ENCODE assay signal across 21 cellular contexts in genomic region chr3:186669378-186670084, GRCh38. TPM values are rescaled to one million over a fixed set of nuclear protein-coding genes. Genes with fewer than 3 reads are reported as not detected.
DNase-seq lines count a peak whose midpoint lies in the region; ATAC-seq, FAIRE-seq and TF ChIP-seq lines count a peak whose summit lies in the region.
"Had no signal": no experiment of that assay in that cellular context is flagged by ENCODE, and none has a peak within 500 bp of the region (broad histone marks: within the 10 kb centered on the region; RNA-seq: fewer than 3 reads in every experiment).

No MANE protein-coding gene starts in this region.

- H3K36me3 ChIP-seq in HepG2 (replicated peaks in 1 of 2; ENCODE audit: control insufficient read depth in 1 of 2, insufficient read depth in 2 of 2, low read length in 2 of 2) = no peaks in the 10 kb centered on the region
- H3K36me3 ChIP-seq in right lobe of liver = peaks cover 0 to 55% (median 23%) of the 10 kb centered on the region in 4 donors
- H3K36me3 ChIP-seq in K562 (ENCODE audit: control insufficient read depth, insufficient read depth, low read length) = no peaks in the 10 kb centered on the region
- no peaks in the 10 kb centered on the region for H3K36me3 ChIP-seq in thyroid gland
- H3K36me3 ChIP-seq: thoracic aorta had no signal

- WGBS in HepG2 (ENCODE audit: low lambda C conversion rate) = 50% methylated on average over 2 of the region's 2 CpGs
- WGBS in right lobe of liver (ENCODE audit: insufficient coverage, low coverage, low lambda C conversion rate, missing lambda C conversion rate) = 67% methylated on average over 2 of the region's 2 CpGs
- 6% methylated on average over 2 of the region's 2 CpGs for WGBS in K562 (ENCODE audit: insufficient coverage, low coverage, missing lambda C conversion rate)
- 52 to 54% methylated on average over 2 of the region's 2 CpGs for WGBS in thyroid gland, 2 donors

- TF ChIP-seq POLR2A in HepG2 (IDR thresholded peaks at IDR 0.05; ENCODE audit: insufficient read depth in 1 of 2, low read depth in 2 of 2, low read length in 2 of 2) (no peak), right lobe of liver (IDR thresholded peaks at IDR 0.05) (no peak), K562 (conservative IDR thresholded peaks at IDR 0.05) (no peak), thyroid gland (IDR thresholded peaks at IDR 0.05) (no peak)

- TF ChIP-seq EP300 in HepG2 (IDR thresholded peaks at IDR 0.05; ENCODE audit: low read depth in 2 of 2, low read length in 2 of 2) = no peak
- no peak for TF ChIP-seq EP300 in HepG2 (CRISPR knock-in tag; IDR thresholded peaks at IDR 0.05; ENCODE audit: borderline replicate concordance)
- TF ChIP-seq EP300 in K562 (IDR thresholded peaks at IDR 0.05; ENCODE audit: low read length) = no peak

- in situ Hi-C loops in HepG2 (cut with HindIII; ENCODE audit: extremely low pct_ligation_motif_present, low pct_unique_long_range_greater_than_20kb) (no loop called here), K562 (cut with MboI) (no loop called here)

- no peak for ATAC-seq in HepG2
- ATAC-seq in right lobe of liver = no peak
- peak; percentile 54 for ATAC-seq in K562
- no peak for ATAC-seq in Right ventricle myocardium inferior

- peaks cover 28% of the 10 kb centered on the region for H3K4me1 ChIP-seq in HepG2 (ENCODE audit: insufficient read depth, low read length)
- peaks cover 0 to 27% (median 5%) of the 10 kb centered on the region in 4 donors for H3K4me1 ChIP-seq in right lobe of liver
- no peaks in the 10 kb centered on the region; a peak in 1 of 5 replicates for H3K4me1 ChIP-seq in K562 (replicated peaks in 1 of 2; ENCODE audit: control insufficient read depth in 2 of 2, insufficient read depth in 2 of 2, low read length in 2 of 2)
- no peaks in the 10 kb centered on the region for H3K4me1 ChIP-seq in thyroid gland
- H3K4me1 ChIP-seq: parathyroid adenoma had no signal

- TF ChIP-seq RAD21 in HepG2 (CRISPR knock-in tag; IDR thresholded peaks at IDR 0.05) (no peak), K562 (CRISPR knock-in tag; conservative IDR thresholded peaks at IDR 0.05 in 1 of 2, IDR thresholded peaks at IDR 0.05 in 1 of 2) (no peak)

- H3K79me2 ChIP-seq in HepG2 (ENCODE audit: insufficient read depth, low read length) = no peaks in the 10 kb centered on the region
- H3K79me2 ChIP-seq in K562 (ENCODE audit: control insufficient read depth, insufficient read depth, low read length) = no peaks in the 10 kb centered on the region
- H3K79me2 ChIP-seq: parathyroid adenoma had no signal

- H3K9me1 ChIP-seq in K562 (ENCODE audit: control insufficient read depth, insufficient read depth, low read length) = no peaks in the 10 kb centered on the region

- CTCF ChIA-PET in HepG2 (lab: Yijun Ruan, JAX; ENCODE audit: low intra/inter-chr PET ratio, low total read pairs) (no interaction called here), K562 (lab: Yijun Ruan, JAX; ENCODE audit: low intra/inter-chr PET ratio) (no interaction called here)

- FAIRE-seq in HepG2 (lab: Jason Lieb, UNC) (no peak), K562 (lab: Jason Lieb, UNC) (no peak)

- DNase-seq in HepG2 (ENCODE audit: low spot score) = no peak
- no peak for DNase-seq in right lobe of liver
- peak; percentile 4 for DNase-seq in NCI-H460 (ENCODE audit: extremely low read depth, low read depth)
- no peak for DNase-seq in K562 (ENCODE audit: extremely low read depth in 1 of 4, low spot score in 3 of 4)
- DNase-seq in thyroid gland = peak; percentile 25 to 34
- no peak for DNase-seq in Right ventricle myocardium inferior (ENCODE audit: missing footprints)
- DNase-seq in AG08396 (ENCODE audit: low spot score) = no peak
- DNase-seq in cerebellar cortex (ENCODE audit: low spot score) = no peak
- DNase-seq: Caco-2; GDM1; naive B cell; NCI-H1048; NCI-H2081; NCI-H774; stimulated activated CD4-positive, alpha-beta T cell treated with anti-CD3 and anti-CD28 coated beads, Interleukin-4, amount 100 ng/mL, for 1 hour had no signal

- H3K9ac ChIP-seq in HepG2 (ENCODE audit: insufficient read depth, low read depth, low read length) = no peak overlapping the region
- H3K9ac ChIP-seq in K562 (ENCODE audit: insufficient read depth in 1 of 2, low read depth in 2 of 2, low read length in 2 of 2) = no peak overlapping the region
- H3K9ac ChIP-seq: parathyroid adenoma had no signal

- BruUV-seq in HepG2 (replicated peaks; lab: Mats Ljungman, UMichigan) = no TSS peak
- no TSS peak for BruUV-seq in K562 (replicated peaks; lab: Mats Ljungman, UMichigan)

- H2AFZ ChIP-seq in HepG2 (ENCODE audit: low read length) (no peak overlapping the region), K562 (ENCODE audit: low read depth, low read length) (no peak overlapping the region)
- H2AFZ ChIP-seq: parathyroid adenoma had no signal

- H3K9me3 ChIP-seq in HepG2 (ENCODE audit: low read length) (no peaks in the 10 kb centered on the region), right lobe of liver (no peaks in the 10 kb centered on the region), K562 (replicated peaks; ENCODE audit: control insufficient read depth, insufficient read depth, low read depth, low read length) (no peaks in the 10 kb centered on the region), thyroid gland (no peaks in the 10 kb centered on the region)
- H3K9me3 ChIP-seq: Caco-2, thoracic aorta had no signal

- H3K27me3 ChIP-seq in HepG2 (ENCODE audit: control insufficient read depth in 1 of 2, insufficient read depth in 2 of 2, low read length in 2 of 2) (0 out of 5 replicates have a peak, but pooled peaks cover 0 to 3% of the 10 kb centered on the region in 2 experiments), right lobe of liver (no peaks in the 10 kb centered on the region), K562 (ENCODE audit: control insufficient read depth in 2 of 2, insufficient read depth in 2 of 2, low read length in 2 of 2) (peaks cover 11 to 25% of the 10 kb centered on the region in 2 experiments), thyroid gland (no peaks in the 10 kb centered on the region)

- POLR2A ChIA-PET in HepG2 (lab: Yijun Ruan, JAX) (no interaction called here), K562 (lab: Yijun Ruan, JAX) (no interaction called here)

- H3K27ac ChIP-seq in HepG2 (ENCODE audit: extremely low read length, insufficient read depth, low read length) (no peak overlapping the region), right lobe of liver (no peak overlapping the region), K562 (ENCODE audit: extremely low read depth, low read depth, low read length) (no peak overlapping the region), thyroid gland (no peak overlapping the region)
- H3K27ac ChIP-seq: parathyroid adenoma, thoracic aorta had no signal

- no peak for TF ChIP-seq CTCF in HepG2 (CRISPR knock-in tag; IDR thresholded peaks at IDR 0.05)
- no peak for TF ChIP-seq CTCF in right lobe of liver (IDR thresholded peaks at IDR 0.05)
- no peak for TF ChIP-seq CTCF in K562 (IDR thresholded peaks at IDR 0.05 in 2 of 3, conservative IDR thresholded peaks at IDR 0.05 in 1 of 3; ENCODE audit: insufficient read depth in 2 of 3, low read depth in 1 of 3, low read length in 3 of 3)
- TF ChIP-seq CTCF in thyroid gland (IDR thresholded peaks at IDR 0.05) = no peak

- intact Hi-C loops in HepG2 (cut with micrococcal nuclease; ENCODE audit: unreplicated experiment) (no loop called here), right lobe of liver (cut with DNase I) (no loop called here), K562 (cut with micrococcal nuclease) (no loop called here), thyroid gland (cut with DNase I) (no loop called here), Right ventricle myocardium inferior (cut with DNase I) (no loop called here)

- H4K20me1 ChIP-seq in HepG2 (ENCODE audit: insufficient read depth, low read length) (no peaks in the 10 kb centered on the region), K562 (replicated peaks; ENCODE audit: control insufficient read depth, insufficient read depth, low read length) (no peaks in the 10 kb centered on the region; the same call in 1 of the 2 replicates)

- H3K4me2 ChIP-seq in HepG2 (ENCODE audit: low read depth, low read length) (no peak overlapping the region), K562 (ENCODE audit: insufficient read depth, low read length) (no peak overlapping the region)

- H3K4me3 ChIP-seq in HepG2 (replicated peaks in 1 of 3; ENCODE audit: insufficient read depth in 1 of 3, low read depth in 2 of 3, low read length in 3 of 3) = no peak overlapping the region
- no peak overlapping the region for H3K4me3 ChIP-seq in right lobe of liver
- H3K4me3 ChIP-seq in K562 = no peak overlapping the region
- H3K4me3 ChIP-seq in thyroid gland (replicated peaks in 1 of 3) = no peak overlapping the region
- H3K4me3 ChIP-seq: thoracic aorta had no signal

RNA-seq across cellular contexts. Expression of gene HRG, which starts 3.7 kb away (rescaled TPM):
- 0.11 TPM in 1 of 2 replicates, not detected in the other for total RNA-seq in HepG2 (2016; rRNA removed; fragmentation: Illumina TruSeq; extraction: Trizol)
- total RNA-seq in HepG2 (2016; cell fraction: cytosol; rRNA removed; fragmentation: Illumina TruSeq; extraction: Trizol; ENCODE audit: low read depth) = not detected in 2 replicates
- total RNA-seq in HepG2 (2016; cell fraction: insoluble cytoplasmic fraction; rRNA removed; fragmentation: Illumina TruSeq; extraction: Trizol) = 0.11 TPM in 1 of 2 replicates, not detected in the other
- total RNA-seq in HepG2 (2016; cell fraction: membrane; rRNA removed; fragmentation: Illumina TruSeq; extraction: Trizol) = not detected in 2 replicates
- not detected in 2 replicates for total RNA-seq in HepG2 (2016; cell fraction: nucleus; rRNA removed; fragmentation: Illumina TruSeq; extraction: Trizol)
- polyA plus RNA-seq in HepG2 (2011; rRNA removed) = 0.09 and 0.12 TPM in 2 replicates
- polyA plus RNA-seq in HepG2 (2011; cell fraction: cytosol; rRNA removed) = 0.07 and 0.09 TPM in 2 replicates
- 0.11 and 0.16 TPM in 2 replicates for polyA plus RNA-seq in HepG2 (2011; cell fraction: nucleus; rRNA removed)
- polyA plus RNA-seq in HepG2 (2012) = 0.80 TPM in 2 replicates
- polyA plus RNA-seq in HepG2 (2016; cell fraction: cytosol; fragmentation: Illumina TruSeq; extraction: Trizol; ENCODE audit: low read depth) = 0.08 TPM in 1 of 2 replicates, not detected in the other
- not detected in 2 replicates for polyA plus RNA-seq in HepG2 (2016; cell fraction: insoluble cytoplasmic fraction; fragmentation: Illumina TruSeq; extraction: Trizol; ENCODE audit: low read depth)
- 0.09 TPM in 1 of 2 replicates, not detected in the other for polyA plus RNA-seq in HepG2 (2016; cell fraction: membrane; fragmentation: Illumina TruSeq; extraction: Trizol; ENCODE audit: low read depth)
- 0.52 TPM in 1 of 2 replicates, not detected in the other for polyA plus RNA-seq in HepG2 (2016; cell fraction: nucleus; fragmentation: Illumina TruSeq; extraction: Trizol; ENCODE audit: insufficient read depth, low read depth)
- polyA minus RNA-seq in HepG2 (2011; rRNA and poly(A)+ RNA removed; ENCODE audit: low replicate concordance) = 0.06 TPM in 1 of 2 replicates, not detected in the other
- not detected in 2 replicates for polyA minus RNA-seq in HepG2 (2011; cell fraction: cytosol; rRNA and poly(A)+ RNA removed)
- polyA minus RNA-seq in HepG2 (2011; cell fraction: nucleus; rRNA and poly(A)+ RNA removed) = not detected in 2 replicates
- total RNA-seq in right lobe of liver = 1,000 to 10,000 TPM in 2 of 6 experiments, 100 to 1,000 TPM in 4; 378 to 1,312 (median 664) TPM
- 0.10 TPM in 1 of 2 replicates, not detected in the other for total RNA-seq in NCI-H460 (2014; rRNA removed; shearing (Covaris generic))
- polyA plus RNA-seq in NCI-H460 (2014; cell fraction: nucleus; rRNA removed) = not detected in 2 replicates
- total RNA-seq in K562 (2011; cell fraction: chromatin; rRNA removed; ENCODE audit: low replicate concordance) = not detected in 2 replicates
- total RNA-seq in K562 (2011; cell fraction: nucleolus; rRNA removed) = not detected in 2 replicates
- total RNA-seq in K562 (2011; cell fraction: nucleoplasm; rRNA removed) = not detected in 2 replicates
- not detected in 2 replicates for total RNA-seq in K562 (2014; rRNA removed)
- total RNA-seq in K562 (2014; rRNA removed; fragmentation: Illumina TruSeq; extraction: Trizol) = not detected in 2 replicates
- total RNA-seq in K562 (2015; rRNA removed; fragmentation: Illumina TruSeq; extraction: Trizol) = not detected in 2 replicates
- total RNA-seq in K562 (2021) = not detected in 2 replicates
- polyA plus RNA-seq in K562 (2011; rRNA removed) = not detected in 2 replicates
- polyA plus RNA-seq in K562 (2011; cell fraction: cytosol; rRNA removed) = not detected in 2 replicates
- not detected in 2 replicates for polyA plus RNA-seq in K562 (2011; cell fraction: nucleus; rRNA removed)
- polyA plus RNA-seq in K562 (2012) = 0.04 TPM in 1 of 2 replicates, not detected in the other
- not detected in 2 replicates for polyA plus RNA-seq in K562 (2014; fragmentation: Illumina TruSeq; extraction: Trizol)
- polyA plus RNA-seq in K562 (2014; fragmentation: Nextera tagmentation; extraction: Ambion mirVana) = not detected
- polyA plus RNA-seq in K562 (2014; rRNA removed) = not detected in 2 replicates
- polyA minus RNA-seq in K562 (2011; rRNA and poly(A)+ RNA removed) = not detected in 2 replicates
- not detected in 2 replicates for polyA minus RNA-seq in K562 (2011; cell fraction: cytosol; rRNA and poly(A)+ RNA removed)
- not detected in 2 replicates for polyA minus RNA-seq in K562 (2011; cell fraction: nucleus; rRNA and poly(A)+ RNA removed)
- total RNA-seq in thyroid gland = under 1 TPM in 1 of 4 donors, not detected in 3; 0.34 TPM
- not detected for total RNA-seq in Right ventricle myocardium inferior
- total RNA-seq: Caco-2, fibroblast of villous mesenchyme, RPMI7951, skeletal muscle tissue, thoracic aorta had no signal
- polyA plus RNA-seq: adipose tissue had no signal

RNA-seq across cellular contexts. Expression of gene FETUB, which starts 29.3 kb away (rescaled TPM):
- 1.3 and 2.1 TPM in 2 replicates for total RNA-seq in HepG2 (2016; rRNA removed; fragmentation: Illumina TruSeq; extraction: Trizol)
- 0.18 and 0.20 TPM in 2 replicates for total RNA-seq in HepG2 (2016; cell fraction: cytosol; rRNA removed; fragmentation: Illumina TruSeq; extraction: Trizol; ENCODE audit: low read depth)
- 0.98 and 1.9 TPM in 2 replicates for total RNA-seq in HepG2 (2016; cell fraction: insoluble cytoplasmic fraction; rRNA removed; fragmentation: Illumina TruSeq; extraction: Trizol)
- 0.69 and 0.74 TPM in 2 replicates for total RNA-seq in HepG2 (2016; cell fraction: membrane; rRNA removed; fragmentation: Illumina TruSeq; extraction: Trizol)
- 2.6 and 3.1 TPM in 2 replicates for total RNA-seq in HepG2 (2016; cell fraction: nucleus; rRNA removed; fragmentation: Illumina TruSeq; extraction: Trizol)
- 3.1 and 4.4 TPM in 2 replicates for polyA plus RNA-seq in HepG2 (2011; rRNA removed)
- 1.9 and 2.3 TPM in 2 replicates for polyA plus RNA-seq in HepG2 (2011; cell fraction: cytosol; rRNA removed)
- 4.9 and 6.3 TPM in 2 replicates for polyA plus RNA-seq in HepG2 (2011; cell fraction: nucleus; rRNA removed)
- polyA plus RNA-seq in HepG2 (2012) = 3.8 and 4.3 TPM in 2 replicates
- 0.59 and 0.63 TPM in 2 replicates for polyA plus RNA-seq in HepG2 (2016; cell fraction: cytosol; fragmentation: Illumina TruSeq; extraction: Trizol; ENCODE audit: low read depth)
- 1.4 and 1.7 TPM in 2 replicates for polyA plus RNA-seq in HepG2 (2016; cell fraction: insoluble cytoplasmic fraction; fragmentation: Illumina TruSeq; extraction: Trizol; ENCODE audit: low read depth)
- polyA plus RNA-seq in HepG2 (2016; cell fraction: membrane; fragmentation: Illumina TruSeq; extraction: Trizol; ENCODE audit: low read depth) = 1.0 and 1.1 TPM in 2 replicates
- 5.6 and 6.6 TPM in 2 replicates for polyA plus RNA-seq in HepG2 (2016; cell fraction: nucleus; fragmentation: Illumina TruSeq; extraction: Trizol; ENCODE audit: insufficient read depth, low read depth)
- 0.28 and 1.4 TPM in 2 replicates for polyA minus RNA-seq in HepG2 (2011; rRNA and poly(A)+ RNA removed; ENCODE audit: low replicate concordance)
- 0.53 and 0.59 TPM in 2 replicates for polyA minus RNA-seq in HepG2 (2011; cell fraction: cytosol; rRNA and poly(A)+ RNA removed)
- 1.6 and 2.6 TPM in 2 replicates for polyA minus RNA-seq in HepG2 (2011; cell fraction: nucleus; rRNA and poly(A)+ RNA removed)
- 100 to 1,000 TPM in 1 of 6 experiments, 10 to 100 TPM in 3, 1 to 10 TPM in 2; 4.4 to 195 (median 47.9) TPM for total RNA-seq in right lobe of liver
- total RNA-seq in NCI-H460 (2014; rRNA removed; shearing (Covaris generic)) = not detected in 2 replicates
- polyA plus RNA-seq in NCI-H460 (2014; cell fraction: nucleus; rRNA removed) = not detected in 2 replicates
- total RNA-seq in K562 (2011; cell fraction: chromatin; rRNA removed; ENCODE audit: low replicate concordance) = not detected in 2 replicates
- not detected in 2 replicates for total RNA-seq in K562 (2011; cell fraction: nucleolus; rRNA removed)
- not detected in 2 replicates for total RNA-seq in K562 (2011; cell fraction: nucleoplasm; rRNA removed)
- not detected in 2 replicates for total RNA-seq in K562 (2014; rRNA removed)
- not detected in 2 replicates for total RNA-seq in K562 (2014; rRNA removed; fragmentation: Illumina TruSeq; extraction: Trizol)
- total RNA-seq in K562 (2015; rRNA removed; fragmentation: Illumina TruSeq; extraction: Trizol) = not detected in 2 replicates
- not detected in 2 replicates for total RNA-seq in K562 (2021)
- not detected in 2 replicates for polyA plus RNA-seq in K562 (2011; rRNA removed)
- not detected in 2 replicates for polyA plus RNA-seq in K562 (2011; cell fraction: cytosol; rRNA removed)
- not detected in 2 replicates for polyA plus RNA-seq in K562 (2011; cell fraction: nucleus; rRNA removed)
- not detected in 2 replicates for polyA plus RNA-seq in K562 (2012)
- not detected in 2 replicates for polyA plus RNA-seq in K562 (2014; fragmentation: Illumina TruSeq; extraction: Trizol)
- polyA plus RNA-seq in K562 (2014; fragmentation: Nextera tagmentation; extraction: Ambion mirVana) = not detected
- not detected in 2 replicates for polyA plus RNA-seq in K562 (2014; rRNA removed)
- not detected in 2 replicates for polyA minus RNA-seq in K562 (2011; rRNA and poly(A)+ RNA removed)
- not detected in 2 replicates for polyA minus RNA-seq in K562 (2011; cell fraction: cytosol; rRNA and poly(A)+ RNA removed)
- polyA minus RNA-seq in K562 (2011; cell fraction: nucleus; rRNA and poly(A)+ RNA removed) = not detected in 2 replicates
- total RNA-seq in thyroid gland = not detected
- total RNA-seq in Right ventricle myocardium inferior = not detected
- total RNA-seq: Caco-2, fibroblast of villous mesenchyme, RPMI7951, skeletal muscle tissue, thoracic aorta had no signal
- polyA plus RNA-seq: adipose tissue had no signal

RNA-seq across cellular contexts. Expression of gene KNG1, which starts 47.6 kb away (rescaled TPM):
- total RNA-seq in HepG2 (2016; rRNA removed; fragmentation: Illumina TruSeq; extraction: Trizol) = 3.5 and 7.0 TPM in 2 replicates
- total RNA-seq in HepG2 (2016; cell fraction: cytosol; rRNA removed; fragmentation: Illumina TruSeq; extraction: Trizol; ENCODE audit: low read depth) = 0.79 and 1.1 TPM in 2 replicates
- total RNA-seq in HepG2 (2016; cell fraction: insoluble cytoplasmic fraction; rRNA removed; fragmentation: Illumina TruSeq; extraction: Trizol) = 3.2 and 6.2 TPM in 2 replicates
- total RNA-seq in HepG2 (2016; cell fraction: membrane; rRNA removed; fragmentation: Illumina TruSeq; extraction: Trizol) = 1.4 and 1.9 TPM in 2 replicates
- 5.9 and 6.8 TPM in 2 replicates for total RNA-seq in HepG2 (2016; cell fraction: nucleus; rRNA removed; fragmentation: Illumina TruSeq; extraction: Trizol)
- polyA plus RNA-seq in HepG2 (2011; rRNA removed) = 6.5 and 8.1 TPM in 2 replicates
- 3.1 and 7.2 TPM in 2 replicates for polyA plus RNA-seq in HepG2 (2011; cell fraction: cytosol; rRNA removed)
- 5.2 and 7.9 TPM in 2 replicates for polyA plus RNA-seq in HepG2 (2011; cell fraction: nucleus; rRNA removed)
- 12.8 and 13.5 TPM in 2 replicates for polyA plus RNA-seq in HepG2 (2012)
- 1.0 and 1.3 TPM in 2 replicates for polyA plus RNA-seq in HepG2 (2016; cell fraction: cytosol; fragmentation: Illumina TruSeq; extraction: Trizol; ENCODE audit: low read depth)
- 3.7 and 3.9 TPM in 2 replicates for polyA plus RNA-seq in HepG2 (2016; cell fraction: insoluble cytoplasmic fraction; fragmentation: Illumina TruSeq; extraction: Trizol; ENCODE audit: low read depth)
- polyA plus RNA-seq in HepG2 (2016; cell fraction: membrane; fragmentation: Illumina TruSeq; extraction: Trizol; ENCODE audit: low read depth) = 1.2 and 1.4 TPM in 2 replicates
- polyA plus RNA-seq in HepG2 (2016; cell fraction: nucleus; fragmentation: Illumina TruSeq; extraction: Trizol; ENCODE audit: insufficient read depth, low read depth) = 7.8 and 10.3 TPM in 2 replicates
- polyA minus RNA-seq in HepG2 (2011; rRNA and poly(A)+ RNA removed; ENCODE audit: low replicate concordance) = 3.1 TPM in 1 of 2 replicates, not detected in the other
- 1.8 and 3.5 TPM in 2 replicates for polyA minus RNA-seq in HepG2 (2011; cell fraction: cytosol; rRNA and poly(A)+ RNA removed)
- 2.6 and 4.5 TPM in 2 replicates for polyA minus RNA-seq in HepG2 (2011; cell fraction: nucleus; rRNA and poly(A)+ RNA removed)
- 1,000 to 10,000 TPM in 4 of 6 experiments, 100 to 1,000 TPM in 2; 432 to 1,537 (median 1,171) TPM for total RNA-seq in right lobe of liver
- not detected in 2 replicates for total RNA-seq in NCI-H460 (2014; rRNA removed; shearing (Covaris generic))
- polyA plus RNA-seq in NCI-H460 (2014; cell fraction: nucleus; rRNA removed) = not detected in 2 replicates
- not detected in 2 replicates for total RNA-seq in K562 (2011; cell fraction: chromatin; rRNA removed; ENCODE audit: low replicate concordance)
- total RNA-seq in K562 (2011; cell fraction: nucleolus; rRNA removed) = not detected in 2 replicates
- total RNA-seq in K562 (2011; cell fraction: nucleoplasm; rRNA removed) = not detected in 2 replicates
- not detected in 2 replicates for total RNA-seq in K562 (2014; rRNA removed)
- total RNA-seq in K562 (2014; rRNA removed; fragmentation: Illumina TruSeq; extraction: Trizol) = not detected in 2 replicates
- not detected in 2 replicates for total RNA-seq in K562 (2015; rRNA removed; fragmentation: Illumina TruSeq; extraction: Trizol)
- 0.07 and 0.09 TPM in 2 replicates for total RNA-seq in K562 (2021)
- not detected in 2 replicates for polyA plus RNA-seq in K562 (2011; rRNA removed)
- polyA plus RNA-seq in K562 (2011; cell fraction: cytosol; rRNA removed) = not detected in 2 replicates
- not detected in 2 replicates for polyA plus RNA-seq in K562 (2011; cell fraction: nucleus; rRNA removed)
- not detected in 2 replicates for polyA plus RNA-seq in K562 (2012)
- polyA plus RNA-seq in K562 (2014; fragmentation: Illumina TruSeq; extraction: Trizol) = not detected in 2 replicates
- polyA plus RNA-seq in K562 (2014; fragmentation: Nextera tagmentation; extraction: Ambion mirVana) = not detected
- polyA plus RNA-seq in K562 (2014; rRNA removed) = not detected in 2 replicates
- polyA minus RNA-seq in K562 (2011; rRNA and poly(A)+ RNA removed) = not detected in 2 replicates
- not detected in 2 replicates for polyA minus RNA-seq in K562 (2011; cell fraction: cytosol; rRNA and poly(A)+ RNA removed)
- not detected in 2 replicates for polyA minus RNA-seq in K562 (2011; cell fraction: nucleus; rRNA and poly(A)+ RNA removed)
- not detected for total RNA-seq in thyroid gland
- total RNA-seq in Right ventricle myocardium inferior = 0.62 TPM
- total RNA-seq: fibroblast of villous mesenchyme, RPMI7951, thoracic aorta had no signal

RNA-seq across cellular contexts. Expression of gene AHSG, which starts 56.7 kb away (rescaled TPM):
- total RNA-seq in HepG2 (2016; rRNA removed; fragmentation: Illumina TruSeq; extraction: Trizol) (916 and 2,043 TPM in 2 replicates), right lobe of liver (1,000 to 10,000 TPM in 4 of 6 experiments, 100 to 1,000 TPM in 2; 718 to 1,905 (median 1,079) TPM), K562 (2014; rRNA removed) (not detected in 2 replicates), K562 (2014; rRNA removed; fragmentation: Illumina TruSeq; extraction: Trizol) (not detected in 2 replicates), K562 (2015; rRNA removed; fragmentation: Illumina TruSeq; extraction: Trizol) (not detected in 2 replicates), K562 (2021) (0.69 and 1.2 TPM in 2 replicates), thyroid gland (not detected), Right ventricle myocardium inferior (not detected)
- 471 and 481 TPM in 2 replicates for total RNA-seq in HepG2 (2016; cell fraction: cytosol; rRNA removed; fragmentation: Illumina TruSeq; extraction: Trizol; ENCODE audit: low read depth)
- total RNA-seq in HepG2 (2016; cell fraction: insoluble cytoplasmic fraction; rRNA removed; fragmentation: Illumina TruSeq; extraction: Trizol) = 804 and 2,090 TPM in 2 replicates
- total RNA-seq in HepG2 (2016; cell fraction: membrane; rRNA removed; fragmentation: Illumina TruSeq; extraction: Trizol) = 901 and 919 TPM in 2 replicates
- total RNA-seq in HepG2 (2016; cell fraction: nucleus; rRNA removed; fragmentation: Illumina TruSeq; extraction: Trizol) = 1,485 and 1,705 TPM in 2 replicates
- polyA plus RNA-seq in HepG2 (2011; rRNA removed) (19,152 and 25,909 TPM in 2 replicates), K562 (2011; rRNA removed) (not detected in 2 replicates), K562 (2014; fragmentation: Illumina TruSeq; extraction: Trizol) (not detected in 2 replicates), K562 (2014; fragmentation: Nextera tagmentation; extraction: Ambion mirVana) (not detected), K562 (2014; rRNA removed) (not detected in 2 replicates)
- 20,098 and 20,625 TPM in 2 replicates for polyA plus RNA-seq in HepG2 (2011; cell fraction: cytosol; rRNA removed)
- polyA plus RNA-seq in HepG2 (2011; cell fraction: nucleus; rRNA removed) = 9,439 and 11,951 TPM in 2 replicates
- polyA plus RNA-seq in HepG2 (2012) = 11,866 and 12,118 TPM in 2 replicates
- 786 and 806 TPM in 2 replicates for polyA plus RNA-seq in HepG2 (2016; cell fraction: cytosol; fragmentation: Illumina TruSeq; extraction: Trizol; ENCODE audit: low read depth)
- polyA plus RNA-seq in HepG2 (2016; cell fraction: insoluble cytoplasmic fraction; fragmentation: Illumina TruSeq; extraction: Trizol; ENCODE audit: low read depth) = 1,066 and 1,282 TPM in 2 replicates
- 1,111 and 1,147 TPM in 2 replicates for polyA plus RNA-seq in HepG2 (2016; cell fraction: membrane; fragmentation: Illumina TruSeq; extraction: Trizol; ENCODE audit: low read depth)
- polyA plus RNA-seq in HepG2 (2016; cell fraction: nucleus; fragmentation: Illumina TruSeq; extraction: Trizol; ENCODE audit: insufficient read depth, low read depth) = 3,176 and 3,280 TPM in 2 replicates
- polyA minus RNA-seq in HepG2 (2011; rRNA and poly(A)+ RNA removed; ENCODE audit: low replicate concordance) = 2.8 and 6,182 TPM in 2 replicates
- 4,116 and 5,679 TPM in 2 replicates for polyA minus RNA-seq in HepG2 (2011; cell fraction: cytosol; rRNA and poly(A)+ RNA removed)
- 1,476 and 2,466 TPM in 2 replicates for polyA minus RNA-seq in HepG2 (2011; cell fraction: nucleus; rRNA and poly(A)+ RNA removed)
- total RNA-seq in NCI-H460 (2014; rRNA removed; shearing (Covaris generic)) = not detected in 2 replicates
- not detected in 2 replicates for polyA plus RNA-seq in NCI-H460 (2014; cell fraction: nucleus; rRNA removed)
- total RNA-seq in K562 (2011; cell fraction: chromatin; rRNA removed; ENCODE audit: low replicate concordance) = not detected in 2 replicates
- total RNA-seq in K562 (2011; cell fraction: nucleolus; rRNA removed) = not detected in 2 replicates
- not detected in 2 replicates for total RNA-seq in K562 (2011; cell fraction: nucleoplasm; rRNA removed)
- polyA plus RNA-seq in K562 (2011; cell fraction: cytosol; rRNA removed) = not detected in 2 replicates
- 0.14 TPM in 1 of 2 replicates, not detected in the other for polyA plus RNA-seq in K562 (2011; cell fraction: nucleus; rRNA removed)
- polyA plus RNA-seq in K562 (2012) = 0.06 TPM in 1 of 2 replicates, not detected in the other
- not detected in 2 replicates for polyA minus RNA-seq in K562 (2011; rRNA and poly(A)+ RNA removed)
- polyA minus RNA-seq in K562 (2011; cell fraction: cytosol; rRNA and poly(A)+ RNA removed) = 27.8 TPM in 1 of 2 replicates, not detected in the other
- not detected in 2 replicates for polyA minus RNA-seq in K562 (2011; cell fraction: nucleus; rRNA and poly(A)+ RNA removed)
- total RNA-seq: fibroblast of villous mesenchyme, RPMI7951, thoracic aorta had no signal

Comparison
In these comparisons a context has a peak if more than half of its experiments do, and no peak if none do; other contexts are left out.
1. RNA of gene HRG, which starts 3.7 kb away (total RNA-seq): 378 to 1,312 TPM in right lobe of liver; 0.11 TPM in HepG2, 0.10 TPM in NCI-H460, not detected in K562, 0.34 TPM in thyroid gland and not detected in Right ventricle myocardium inferior (single experiment); every median in the first group is over 100 times any median in the second.
2. RNA of gene KNG1, which starts 47.6 kb away (total RNA-seq): 432 to 1,537 TPM in right lobe of liver; 0.79 to 7.0 TPM in HepG2, 0.62 TPM in Right ventricle myocardium inferior (single experiment), not detected in NCI-H460, 0.07 to 0.09 TPM in K562 and not detected in thyroid gland; every median in the first group is over 10 times any median in the second.
3. DNase-seq: peak in NCI-H460 (single experiment) and thyroid gland (2 of 2); none in HepG2 (single experiment), right lobe of liver (0 of 3), K562 (0 of 4), Right ventricle myocardium inferior (single experiment), AG08396 (single experiment) and cerebellar cortex (single experiment).
4. Of the 241 proteins assayed by ChIP-seq in both HepG2 and K562: peak only in HepG2: none; only in K562: ATF7, MAFF, MAFG, NFE2, NFE2L1 and TRIM24; in both: CEBPB and CEBPG; in neither: 229; mixed calls (peak in some experiments, not most) for 4.